ENCODE assay signal across 13 cellular contexts in the genomic region with DNA sequence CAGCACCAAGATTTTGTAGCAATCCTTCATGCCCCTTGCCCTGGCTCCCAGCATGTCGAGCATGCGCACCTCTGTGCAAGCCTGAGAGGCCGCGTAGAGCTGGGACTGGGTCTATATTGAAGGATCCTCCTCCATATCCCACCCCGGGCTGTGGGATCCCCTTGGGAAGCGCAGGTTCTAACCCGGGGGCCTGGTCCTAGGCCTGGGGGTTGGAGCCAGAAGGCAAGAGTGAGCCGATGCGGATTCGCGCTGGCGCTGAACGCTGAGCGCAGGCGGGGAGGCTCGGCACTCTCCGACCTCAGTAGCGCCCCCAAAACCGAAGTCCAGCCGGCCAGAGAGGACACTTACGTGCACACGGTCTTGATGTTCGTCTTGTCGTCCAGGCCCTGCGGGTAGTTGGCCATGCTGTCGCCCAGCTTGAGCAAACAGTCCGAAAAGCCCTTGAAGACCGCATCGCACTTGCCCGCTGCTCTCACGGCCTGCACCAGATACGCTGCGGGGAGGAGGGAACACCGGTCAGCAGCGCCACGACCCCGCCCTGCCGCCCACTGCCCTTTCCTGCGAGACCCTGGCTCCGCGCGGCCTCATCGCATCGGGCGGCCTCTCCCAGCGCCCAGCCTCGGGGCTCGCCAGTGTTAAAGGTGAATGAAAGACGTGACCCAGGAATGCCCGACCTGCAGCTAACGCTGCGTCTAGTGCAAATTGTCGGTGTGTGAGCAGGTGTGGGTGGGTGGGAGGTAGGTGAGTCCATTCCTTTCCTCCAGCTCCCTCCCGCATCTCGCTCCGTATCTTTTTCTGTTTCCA. TPM values are rescaled to one million over a fixed set of nuclear protein-coding genes. Genes with fewer than 3 reads are reported as not detected.
DNase-seq lines count a peak whose midpoint lies in the region; ATAC-seq and TF ChIP-seq lines count a peak whose summit lies in the region.
"Had no signal": no experiment of that assay in that cellular context is flagged by ENCODE, and none has a peak within 500 bp of the region (broad histone marks: within the 10 kb centered on the region; RNA-seq: fewer than 3 reads in every experiment).

No MANE protein-coding gene starts in this region.

- POLR2A ChIA-PET in CD8-positive, alpha-beta memory T cell (lab: Charles Lee): interaction anchor here (0.6 kb wide), 1 partner anchor 659 kb away, joined by 3 read pairs; no protein-coding TSS in a partner anchor
- POLR2A ChIA-PET in WTC11 (lab: Charles Lee): no interaction called here

- no peak for TF ChIP-seq POLR2A in prostate gland (IDR thresholded peaks at IDR 0.05)

- H3K36me3 Mint-ChIP-seq in CD8-positive, alpha-beta memory T cell: peaks cover 0 to 9% (median 3%) of the 10 kb centered on the region in 3 donors
- no peaks in the 10 kb centered on the region for H3K36me3 Mint-ChIP-seq in WTC11

- WGBS in prostate gland: 15% methylated on average over 53 of the region's 56 CpGs

- H3K4me1 ChIP-seq in CD8-positive, alpha-beta memory T cell (ENCODE audit: insufficient read depth, low read length): peaks cover 65% of the 10 kb centered on the region
- peaks cover 65% of the 10 kb centered on the region for H3K4me1 ChIP-seq in effector memory CD4-positive, alpha-beta T cell (ENCODE audit: control insufficient read depth, insufficient read depth, low read length, poor library complexity, severe bottlenecking)
- H3K4me1 ChIP-seq in neuron (ENCODE audit: insufficient read depth, low read length) (peaks cover 30% of the 10 kb centered on the region), prostate gland (replicated peaks) (peaks cover 4% of the 10 kb centered on the region)

- peaks cover 90 to 97% of the 10 kb centered on the region in 2 donors for H3K27me3 Mint-ChIP-seq in CD8-positive, alpha-beta memory T cell
- H3K27me3 Mint-ChIP-seq in WTC11 (ENCODE audit: low read depth): peaks cover 100% of the 10 kb centered on the region

- H3K27ac ChIP-seq in CD8-positive, alpha-beta memory T cell (ENCODE audit: low read depth, low read length): no peak overlapping the region
- H3K27ac ChIP-seq in effector memory CD4-positive, alpha-beta T cell (ENCODE audit: insufficient read depth, low read length, poor library complexity, severe bottlenecking): no peak overlapping the region
- no peak overlapping the region for H3K27ac ChIP-seq in prostate gland
- H3K27ac ChIP-seq: ovary, RWPE1 had no signal

- TF ChIP-seq CTCF in WTC11 (IDR thresholded peaks at IDR 0.05) (no peak), prostate gland (IDR thresholded peaks at IDR 0.05) (no peak)

- H3K36me3 ChIP-seq in CD8-positive, alpha-beta memory T cell (ENCODE audit: insufficient read depth, low read length): no peaks in the 10 kb centered on the region
- H3K36me3 ChIP-seq in effector memory CD4-positive, alpha-beta T cell (ENCODE audit: control insufficient read depth, insufficient read depth, low read length): no peaks in the 10 kb centered on the region
- H3K36me3 ChIP-seq in neuron (ENCODE audit: insufficient read depth, low read length): no peaks in the 10 kb centered on the region
- no peaks in the 10 kb centered on the region for H3K36me3 ChIP-seq in prostate gland
- H3K36me3 ChIP-seq: ovary had no signal

- DNase-seq in CD8-positive, alpha-beta memory T cell: no peak
- peak; percentile 47 for DNase-seq in WTC11 (ENCODE audit: low spot score)
- DNase-seq in effector memory CD4-positive, alpha-beta T cell: no peak
- DNase-seq in prostate gland (ENCODE audit: low spot score): no peak
- no peak for DNase-seq in GF-D8 (lab: John Stamatoyannopoulos, UW)
- no peak for DNase-seq in Ammon's horn (ENCODE audit: low spot score)
- DNase-seq in NCI-H446 treated with DMSO at 0.1 percent for 48 hours (lab: John Stamatoyannopoulos, UW): no peak
- DNase-seq: DMS53, heart right ventricle, NCI-H2081, ovary had no signal

- CTCF ChIA-PET in CD8-positive, alpha-beta memory T cell (lab: Charles Lee): no interaction called here
- CTCF ChIA-PET in WTC11 (lab: Charles Lee): interaction anchor here (1.1 to 2.6 kb wide), 2 partner anchors 9 to 531 kb away, joined by 4 to 21 read pairs; no protein-coding TSS in a partner anchor

- H3K9me3 Mint-ChIP-seq in CD8-positive, alpha-beta memory T cell: peaks cover 4 to 63% (median 53%) of the 10 kb centered on the region in 5 donors
- no peaks in the 10 kb centered on the region for H3K9me3 Mint-ChIP-seq in WTC11

- peaks cover 52 to 82% (median 73%) of the 10 kb centered on the region in 3 donors for H3K4me1 Mint-ChIP-seq in CD8-positive, alpha-beta memory T cell
- peaks cover 72% of the 10 kb centered on the region for H3K4me1 Mint-ChIP-seq in WTC11

- H3K27me3 ChIP-seq in CD8-positive, alpha-beta memory T cell (ENCODE audit: insufficient read depth, low read length, poor library complexity, severe bottlenecking): peaks cover 98% of the 10 kb centered on the region
- peaks cover 97% of the 10 kb centered on the region for H3K27me3 ChIP-seq in effector memory CD4-positive, alpha-beta T cell (replicated peaks; ENCODE audit: control insufficient read depth, insufficient read depth, low read length, poor library complexity, severe bottlenecking)
- peaks cover 99% of the 10 kb centered on the region for H3K27me3 ChIP-seq in neuron (ENCODE audit: insufficient read depth, low read length)
- peaks cover 67% of the 10 kb centered on the region for H3K27me3 ChIP-seq in prostate gland (replicated peaks; ENCODE audit: insufficient read depth)
- H3K27me3 ChIP-seq: ovary had no signal

- H3K9me3 ChIP-seq in CD8-positive, alpha-beta memory T cell (ENCODE audit: low read length): no peaks in the 10 kb centered on the region
- H3K9me3 ChIP-seq in effector memory CD4-positive, alpha-beta T cell (ENCODE audit: control insufficient read depth, low read length): no peaks in the 10 kb centered on the region
- H3K9me3 ChIP-seq in neuron (ENCODE audit: low read length) (peaks cover 8% of the 10 kb centered on the region), prostate gland (no peaks in the 10 kb centered on the region)
- H3K9me3 ChIP-seq: heart right ventricle had no signal

- peak overlapping the region in 6 of 7 donors; percentile 36 to 86 (median 48) for H3K4me3 Mint-ChIP-seq in CD8-positive, alpha-beta memory T cell
- peak overlapping the region; percentile 78 for H3K4me3 Mint-ChIP-seq in WTC11

- H3K4me3 ChIP-seq in CD8-positive, alpha-beta memory T cell (ENCODE audit: low read length): no peak overlapping the region
- peak overlapping the region; percentile 3 for H3K4me3 ChIP-seq in effector memory CD4-positive, alpha-beta T cell (ENCODE audit: insufficient read depth, low read depth, low read length, poor library complexity, severe bottlenecking)
- H3K4me3 ChIP-seq in neuron (ENCODE audit: low read length) (peak overlapping the region; percentile 8), prostate gland (no peak overlapping the region)
- H3K4me3 ChIP-seq: ovary had no signal

- H2AFZ ChIP-seq in neuron (ENCODE audit: low read depth, low read length): peak overlapping the region; percentile 24

- intact Hi-C loops in prostate gland (cut with DNase I): no loop called here

- peak overlapping the region in 4 of 8 donors; percentile 17 to 88 (median 76) for H3K27ac Mint-ChIP-seq in CD8-positive, alpha-beta memory T cell
- H3K27ac Mint-ChIP-seq in WTC11: no peak overlapping the region

- ATAC-seq in WTC11: peak; percentile 1
- ATAC-seq: heart right ventricle had no signal

TF ChIP-seq in WTC11, 78 proteins besides CTCF, POLR2A, EP300 and RAD21 (continues in another document):
- 0 out of 2 replicates have a peak, but pooled peaks have one; percentile 29 for TF ChIP-seq ZBTB21 (CRISPR knock-in tag; IDR thresholded peaks at IDR 0.05; ENCODE audit: borderline replicate concordance)
- TF ChIP-seq ETV6 (CRISPR knock-in tag; IDR thresholded peaks at IDR 0.05): no peak
- 0 out of 2 replicates have a peak, but pooled peaks have one; percentile 22 for TF ChIP-seq ZNF219 (CRISPR knock-in tag; IDR thresholded peaks at IDR 0.05; ENCODE audit: borderline replicate concordance)
- TF ChIP-seq, protein P1, sequence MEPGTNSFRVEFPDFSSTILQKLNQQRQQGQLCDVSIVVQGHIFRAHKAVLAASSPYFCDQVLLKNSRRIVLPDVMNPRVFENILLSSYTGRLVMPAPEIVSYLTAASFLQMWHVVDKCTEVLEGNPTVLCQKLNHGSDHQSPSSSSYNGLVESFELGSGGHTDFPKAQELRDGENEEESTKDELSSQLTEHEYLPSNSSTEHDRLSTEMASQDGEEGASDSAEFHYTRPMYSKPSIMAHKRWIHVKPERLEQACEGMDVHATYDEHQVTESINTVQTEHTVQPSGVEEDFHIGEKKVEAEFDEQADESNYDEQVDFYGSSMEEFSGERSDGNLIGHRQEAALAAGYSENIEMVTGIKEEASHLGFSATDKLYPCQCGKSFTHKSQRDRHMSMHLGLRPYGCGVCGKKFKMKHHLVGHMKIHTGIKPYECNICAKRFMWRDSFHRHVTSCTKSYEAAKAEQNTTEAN (CRISPR knock-in tag; IDR thresholded peaks at IDR 0.05): peak; percentile 82; the same call in 1 of the 2 replicates
- TF ChIP-seq, protein P2, sequence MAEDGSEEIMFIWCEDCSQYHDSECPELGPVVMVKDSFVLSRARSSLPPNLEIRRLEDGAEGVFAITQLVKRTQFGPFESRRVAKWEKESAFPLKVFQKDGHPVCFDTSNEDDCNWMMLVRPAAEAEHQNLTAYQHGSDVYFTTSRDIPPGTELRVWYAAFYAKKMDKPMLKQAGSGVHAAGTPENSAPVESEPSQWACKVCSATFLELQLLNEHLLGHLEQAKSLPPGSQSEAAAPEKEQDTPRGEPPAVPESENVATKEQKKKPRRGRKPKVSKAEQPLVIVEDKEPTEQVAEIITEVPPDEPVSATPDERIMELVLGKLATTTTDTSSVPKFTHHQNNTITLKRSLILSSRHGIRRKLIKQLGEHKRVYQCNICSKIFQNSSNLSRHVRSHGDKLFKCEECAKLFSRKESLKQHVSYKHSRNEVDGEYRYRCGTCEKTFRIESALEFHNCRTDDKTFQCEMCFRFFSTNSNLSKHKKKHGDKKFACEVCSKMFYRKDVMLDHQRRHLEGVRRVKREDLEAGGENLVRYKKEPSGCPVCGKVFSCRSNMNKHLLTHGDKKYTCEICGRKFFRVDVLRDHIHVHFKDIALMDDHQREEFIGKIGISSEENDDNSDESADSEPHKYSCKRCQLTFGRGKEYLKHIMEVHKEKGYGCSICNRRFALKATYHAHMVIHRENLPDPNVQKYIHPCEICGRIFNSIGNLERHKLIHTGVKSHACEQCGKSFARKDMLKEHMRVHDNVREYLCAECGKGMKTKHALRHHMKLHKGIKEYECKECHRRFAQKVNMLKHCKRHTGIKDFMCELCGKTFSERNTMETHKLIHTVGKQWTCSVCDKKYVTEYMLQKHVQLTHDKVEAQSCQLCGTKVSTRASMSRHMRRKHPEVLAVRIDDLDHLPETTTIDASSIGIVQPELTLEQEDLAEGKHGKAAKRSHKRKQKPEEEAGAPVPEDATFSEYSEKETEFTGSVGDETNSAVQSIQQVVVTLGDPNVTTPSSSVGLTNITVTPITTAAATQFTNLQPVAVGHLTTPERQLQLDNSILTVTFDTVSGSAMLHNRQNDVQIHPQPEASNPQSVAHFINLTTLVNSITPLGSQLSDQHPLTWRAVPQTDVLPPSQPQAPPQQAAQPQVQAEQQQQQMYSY (CRISPR knock-in tag; IDR thresholded peaks at IDR 0.05): peak; percentile 70

RNA-seq across cellular contexts. Expression of a gene that starts 4.5 kb away (rescaled TPM):
- under 1 TPM in 1 of 2 experiments, not detected in 1; 0.24 TPM for total RNA-seq in CD8-positive, alpha-beta memory T cell
- 0.61 TPM for polyA plus RNA-seq in CD8-positive, alpha-beta memory T cell
- 0.21 to 0.66 TPM (median 0.50 TPM) in 3 replicates for total RNA-seq in WTC11 (2021)
- 1 to 10 TPM; 1.1 TPM for total RNA-seq in prostate gland

Comparison
In these comparisons a context has a peak if more than half of its experiments do, and no peak if none do; other contexts are left out.
1. H3K4me3 ChIP-seq: peak in effector memory CD4-positive, alpha-beta T cell (single experiment) and neuron (single experiment); none in CD8-positive, alpha-beta memory T cell (single experiment) and prostate gland (0 of 2).